Comparison of ENCODE assay signal across 8 cellular contexts in genomic region chr7:123557631-123558505, GRCh38. TPM values are rescaled to one million over a fixed set of nuclear protein-coding genes. Genes with fewer than 3 reads are reported as not detected.
DNase-seq lines count a peak whose midpoint lies in the region; ATAC-seq and TF ChIP-seq lines count a peak whose summit lies in the region.

Gene NDUFA5, minus strand, starts transcription at chr7:123557818. Its CDS starts 23 bp downstream, at chr7:123557795.

- H3K36me3 ChIP-seq in HAP-1 (replicated peaks), result peaks cover 17% of the 10 kb centered on the region
- no peaks in the 10 kb centered on the region for H3K36me3 ChIP-seq in MG63

- peaks cover 0 to 9% of the 10 kb centered on the region in 2 donors for H3K27me3 Mint-ChIP-seq in natural killer cell treated with Interleukin-12 subunit alpha and Interleukin-12 subunit beta and Interleukin-15 and Interleukin-18, amount 100 ng/mL, for 72 hours

- H3K4me3 Mint-ChIP-seq in natural killer cell treated with Interleukin-12 subunit alpha and Interleukin-12 subunit beta and Interleukin-15 and Interleukin-18, amount 100 ng/mL, for 72 hours, result no peak within 1 kb of the TSS

- in situ Hi-C loops in G401 (cut with HindIII; ENCODE audit: low sequenced_read_pairs), result no loop called here
- in situ Hi-C loops in HAP-1 (cut with MboI; ENCODE audit: low sequenced_read_pairs), result no loop called here

- TF ChIP-seq CTCF in fibroblast of the aortic adventitia (IDR thresholded peaks at IDR 0.05; ENCODE audit: insufficient read depth, low read length), result no peak

- peak within 1 kb of the TSS; percentile 76 for H3K4me3 ChIP-seq in HAP-1
- H3K4me3 ChIP-seq in MG63, result peak within 1 kb of the TSS; percentile 73
- peak within 1 kb of the TSS; percentile 75 for H3K4me3 ChIP-seq in fibroblast of the aortic adventitia (ENCODE audit: low read depth, low read length)

- H3K4me1 ChIP-seq in HAP-1, result peaks cover 5% of the 10 kb centered on the region; the same call in 1 of the 2 replicates

- H3K27me3 ChIP-seq in HAP-1 (ENCODE audit: low read depth), result no peaks in the 10 kb centered on the region
- H3K27me3 ChIP-seq in MG63, result no peaks in the 10 kb centered on the region

- peak; percentile 100 for ATAC-seq in natural killer cell treated with Interleukin-12 subunit alpha and Interleukin-12 subunit beta and Interleukin-15 and Interleukin-18, amount 100 ng/mL, for 72 hours
- ATAC-seq in stimulated activated naive CD8-positive, alpha-beta T cell treated with anti-CD3 and anti-CD28 coated beads, Interleukin-15, Interleukin-2, amounts not matched to agents 100 U/mL and 50 U/mL, for 24 hours, result peak; percentile 99

- no peaks in the 10 kb centered on the region for H3K9me3 ChIP-seq in HAP-1
- H3K9me3 ChIP-seq in MG63, result no peaks in the 10 kb centered on the region

- H3K9me3 Mint-ChIP-seq in natural killer cell treated with Interleukin-12 subunit alpha and Interleukin-12 subunit beta and Interleukin-15 and Interleukin-18, amount 100 ng/mL, for 72 hours, result no peaks in the 10 kb centered on the region

- peak; percentile 100 for DNase-seq in G401 (ENCODE audit: low spot score)
- DNase-seq in HAP-1 (ENCODE audit: low spot score in 2 of 2), result peak; percentile 98 to 99
- DNase-seq in MG63, result peak; percentile 91
- DNase-seq in SHP77 (lab: John Stamatoyannopoulos, UW), result peak; percentile 98 to 99
- peak; percentile 93 for DNase-seq in activated effector memory CD4-positive, alpha-beta T cell treated with Interleukin-2 at 50 U/mL for 16 hours
- DNase-seq in fibroblast of the aortic adventitia (ENCODE audit: low read depth), result peak; percentile 100
- DNase-seq in natural killer cell treated with Interleukin-12 subunit alpha and Interleukin-12 subunit beta and Interleukin-15 and Interleukin-18, amount 100 ng/mL, for 72 hours (ENCODE audit: low spot score), result peak; percentile 96
- DNase-seq in stimulated activated naive CD8-positive, alpha-beta T cell treated with anti-CD3 and anti-CD28 coated beads, Interleukin-15, Interleukin-2, amounts not matched to agents 100 U/mL and 50 U/mL, for 24 hours, result peak; percentile 95

- H3K36me3 Mint-ChIP-seq in natural killer cell treated with Interleukin-12 subunit alpha and Interleukin-12 subunit beta and Interleukin-15 and Interleukin-18, amount 100 ng/mL, for 72 hours, result peaks cover 5% of the 10 kb centered on the region

- no peak within 1 kb of the TSS for H3K27ac Mint-ChIP-seq in natural killer cell treated with Interleukin-12 subunit alpha and Interleukin-12 subunit beta and Interleukin-15 and Interleukin-18, amount 100 ng/mL, for 72 hours

- H3K4me1 Mint-ChIP-seq in natural killer cell treated with Interleukin-12 subunit alpha and Interleukin-12 subunit beta and Interleukin-15 and Interleukin-18, amount 100 ng/mL, for 72 hours (ENCODE audit: low read depth in 2 of 2), result peaks cover 4 to 5% of the 10 kb centered on the region in 2 donors

RNA-seq across cellular contexts. Expression of gene NDUFA5, which starts in this region (rescaled TPM):
- total RNA-seq in G401 (2014; rRNA removed; shearing (Covaris generic)), result 50.6 and 81.8 TPM in 2 replicates
- 15.9 and 36.5 TPM in 2 replicates for total RNA-seq in MG63 (2014; rRNA removed; shearing (Covaris generic); ENCODE audit: low replicate concordance)
- total RNA-seq in fibroblast of the aortic adventitia (ENCODE audit: low replicate concordance), result 35.8 and 47.8 TPM in 2 replicates
- total RNA-seq in natural killer cell treated with Interleukin-12 subunit alpha and Interleukin-12 subunit beta and Interleukin-15 and Interleukin-18, amount 100 ng/mL, for 72 hours, result 10 to 100 TPM; 35.9 to 52.3 TPM

Comparison
In these comparisons a context has a peak if more than half of its experiments do, and no peak if none do; other contexts are left out.
1. Peak in every context shown above with its lines: DNase-seq, ATAC-seq and H3K4me3 ChIP-seq.